16 cellular contexts compared by ENCODE assay signal in genomic region chr20:49396230-49396629, GRCh38.
DNase-seq lines count a peak whose midpoint lies in the region; TF ChIP-seq lines count a peak whose summit lies in the region.
"Had no signal": no experiment of that assay in that cellular context is flagged by ENCODE, and none has a peak within 500 bp of the region (broad histone marks: within the 10 kb centered on the region; RNA-seq: fewer than 3 reads in every experiment).

No MANE protein-coding gene starts in this region.

- H3K36me3 Mint-ChIP-seq in nephron progenitor cell (ENCODE audit: low read depth), result no peaks in the 10 kb centered on the region
- H3K36me3 Mint-ChIP-seq in type B pancreatic cell, result no peaks in the 10 kb centered on the region
- H3K36me3 Mint-ChIP-seq: memory B cell; naive thymus-derived CD4-positive, alpha-beta T cell had no signal

- no peaks in the 10 kb centered on the region for H3K4me1 Mint-ChIP-seq in nephron progenitor cell
- H3K4me1 Mint-ChIP-seq in type B pancreatic cell (ENCODE audit: unreplicated experiment), result no peaks in the 10 kb centered on the region
- H3K4me1 Mint-ChIP-seq: activated CD4-positive, alpha-beta T cell treated with anti-CD3 and anti-CD28 coated beads, Interleukin-2, amount 10 ng/mL, durations not matched to agents 7 days and 5 days; central memory CD8-positive, alpha-beta T cell; memory B cell had no signal

- no peak overlapping the region for H3K4me3 ChIP-seq in choroid plexus epithelial cell (ENCODE audit: low read depth, low read length)

- TF ChIP-seq CTCF in choroid plexus epithelial cell (conservative IDR thresholded peaks at IDR 0.05; ENCODE audit: low read depth, low read length) (peak; percentile 53), nephron progenitor cell (IDR thresholded peaks at IDR 0.05) (peak; percentile 20), type B pancreatic cell (conservative IDR thresholded peaks at IDR 0.05) (peak; percentile 63)

- H3K27me3 Mint-ChIP-seq in nephron progenitor cell (ENCODE audit: low read depth, poor library complexity), result peaks cover 20% of the 10 kb centered on the region
- peaks cover 13% of the 10 kb centered on the region for H3K27me3 Mint-ChIP-seq in type B pancreatic cell

- POLR2A ChIA-PET in HEK293T (lab: Yijun Ruan, JAX), result interaction anchor here (0.6 to 1.1 kb wide), 2 partner anchors 11 to 88 kb away, joined by 3 read pairs; no protein-coding TSS in a partner anchor

- H3K9me3 Mint-ChIP-seq in nephron progenitor cell, result no peaks in the 10 kb centered on the region
- H3K9me3 Mint-ChIP-seq in type B pancreatic cell, result no peaks in the 10 kb centered on the region
- H3K9me3 Mint-ChIP-seq: activated CD4-positive, alpha-beta T cell treated with anti-CD3 and anti-CD28 coated beads, Interleukin-2, amount 10 ng/mL, durations not matched to agents 7 days and 5 days; central memory CD8-positive, alpha-beta T cell; naive thymus-derived CD4-positive, alpha-beta T cell had no signal

- DNase-seq in HPDE6-E6E7 (ENCODE audit: extremely low spot score) (peak; percentile 48), choroid plexus epithelial cell (ENCODE audit: low read depth) (peak; percentile 24), nephron progenitor cell (no peak), type B pancreatic cell (ENCODE audit: extremely low spot score, unreplicated experiment) (no peak), HEK293T (ENCODE audit: extremely low spot score) (no peak), COR-L47 (lab: John Stamatoyannopoulos, UW) (no peak), medulla oblongata (ENCODE audit: extremely low spot score) (no peak)
- DNase-seq: activated CD4-positive, alpha-beta T cell treated with anti-CD3 and anti-CD28 coated beads, Interleukin-2, amount 10 ng/mL, durations not matched to agents 7 days and 5 days; activated effector memory CD4-positive, alpha-beta T cell treated with anti-CD3 and anti-CD28 coated beads, Interleukin-2, amount 50 U/mL, for 16 hours; effector memory CD4-positive, alpha-beta T cell; EL; naive thymus-derived CD4-positive, alpha-beta T cell; NCI-H2029; stimulated activated CD4-positive, alpha-beta T cell treated with anti-CD3 and anti-CD28 coated beads, Interleukin-4, amount 100 ng/mL, for 24 hours had no signal

- peak overlapping the region; percentile 5 for H3K27ac Mint-ChIP-seq in nephron progenitor cell
- H3K27ac Mint-ChIP-seq in type B pancreatic cell, result no peak overlapping the region
- H3K27ac Mint-ChIP-seq: activated CD4-positive, alpha-beta T cell treated with anti-CD3 and anti-CD28 coated beads, Interleukin-2, amount 10 ng/mL, durations not matched to agents 7 days and 5 days; memory B cell; naive thymus-derived CD4-positive, alpha-beta T cell had no signal

- CTCF ChIA-PET in HEK293T (lab: Yijun Ruan, JAX), result interaction anchor here (1.1 kb wide), 1 partner anchor 11 kb away, joined by 4 read pairs; no protein-coding TSS in a partner anchor

- no peak overlapping the region for H3K4me3 Mint-ChIP-seq in nephron progenitor cell
- no peak overlapping the region for H3K4me3 Mint-ChIP-seq in type B pancreatic cell
- H3K4me3 Mint-ChIP-seq: activated CD4-positive, alpha-beta T cell treated with anti-CD3 and anti-CD28 coated beads, Interleukin-2, amount 10 ng/mL, durations not matched to agents 7 days and 5 days; central memory CD8-positive, alpha-beta T cell; memory B cell; naive thymus-derived CD4-positive, alpha-beta T cell had no signal

TF ChIP-seq in HEK293T, 16 proteins besides CTCF, POLR2A, EP300 and RAD21:
- TF ChIP-seq ELF4 (IDR thresholded peaks at IDR 0.05) (no peak), NFRKB (IDR thresholded peaks at IDR 0.05) (no peak), CTBP1 (IDR thresholded peaks at IDR 0.05; ENCODE audit: borderline replicate concordance) (no peak), SUZ12 (IDR thresholded peaks at IDR 0.05) (no peak), ZNF384 (IDR thresholded peaks at IDR 0.05) (no peak), TARDBP (IDR thresholded peaks at IDR 0.05) (no peak), FOXA1 (IDR thresholded peaks at IDR 0.05) (no peak), HDGF (IDR thresholded peaks at IDR 0.05; ENCODE audit: borderline replicate concordance) (no peak), SP1 (IDR thresholded peaks at IDR 0.05) (no peak), LEF1 (IDR thresholded peaks at IDR 0.05; ENCODE audit: borderline replicate concordance) (no peak), L3MBTL2 (conservative IDR thresholded peaks at IDR 0.05) (no peak), BHLHE40 (IDR thresholded peaks at IDR 0.05; ENCODE audit: borderline replicate concordance) (no peak), ARNT (IDR thresholded peaks at IDR 0.05) (no peak), FOXM1 (IDR thresholded peaks at IDR 0.05; ENCODE audit: borderline replicate concordance) (no peak), FOXK2 (IDR thresholded peaks at IDR 0.05) (no peak)
- TF ChIP-seq, protein P1, sequence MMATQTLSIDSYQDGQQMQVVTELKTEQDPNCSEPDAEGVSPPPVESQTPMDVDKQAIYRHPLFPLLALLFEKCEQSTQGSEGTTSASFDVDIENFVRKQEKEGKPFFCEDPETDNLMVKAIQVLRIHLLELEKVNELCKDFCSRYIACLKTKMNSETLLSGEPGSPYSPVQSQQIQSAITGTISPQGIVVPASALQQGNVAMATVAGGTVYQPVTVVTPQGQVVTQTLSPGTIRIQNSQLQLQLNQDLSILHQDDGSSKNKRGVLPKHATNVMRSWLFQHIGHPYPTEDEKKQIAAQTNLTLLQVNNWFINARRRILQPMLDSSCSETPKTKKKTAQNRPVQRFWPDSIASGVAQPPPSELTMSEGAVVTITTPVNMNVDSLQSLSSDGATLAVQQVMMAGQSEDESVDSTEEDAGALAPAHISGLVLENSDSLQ (IDR thresholded peaks at IDR 0.05), result no peak

Comparison
In these comparisons a context has a peak if more than half of its experiments do, and no peak if none do; other contexts are left out.
1. DNase-seq: peak in HPDE6-E6E7 (single experiment) and choroid plexus epithelial cell (single experiment); none in nephron progenitor cell (single experiment), type B pancreatic cell (single experiment), HEK293T (single experiment), COR-L47 (single experiment) and medulla oblongata (single experiment).
2. Peak in every context shown above with its lines, with median percentiles within 50 percentile points of each other: CTCF ChIP-seq.